9 cellular contexts compared by ENCODE assay signal in genomic region chr4:159162576-159162975, GRCh38.
"Had no signal": no experiment of that assay in that cellular context is flagged by ENCODE, and none has a peak within 500 bp of the region (broad histone marks: within the 10 kb centered on the region; RNA-seq: fewer than 3 reads in every experiment).

No MANE protein-coding gene starts in this region.

- ATAC-seq: HCT116, HepG2 had no signal

- H3K36me3 ChIP-seq: HAP-1 had no signal

- H2AFZ ChIP-seq: GM23248 had no signal

- H3K9ac ChIP-seq: GM23248 had no signal

- H3K27ac ChIP-seq: GM23248, HL-60 had no signal

- FAIRE-seq: HepG2 had no signal

- H3K4me3 ChIP-seq: GM23248, HAP-1 had no signal

- H3K9me3 ChIP-seq: HAP-1 had no signal

- DNase-seq: GM23248, GOT3, H7, HFFc6, KBM-7 had no signal
